Comparison of ENCODE assay signal across 30 cellular contexts in genomic region chr2:63086687-63087086, GRCh38. TPM values are rescaled to one million over a fixed set of nuclear protein-coding genes. Genes with fewer than 3 reads are reported as not detected.
"Had no signal": no experiment of that assay in that cellular context is flagged by ENCODE, and none has a peak within 500 bp of the region (broad histone marks: within the 10 kb centered on the region; RNA-seq: fewer than 3 reads in every experiment).

No MANE protein-coding gene starts in this region.

- H3K27me3 ChIP-seq: colonic mucosa, gastrocnemius medialis, left lung had no signal

- H3K36me3 ChIP-seq: colonic mucosa, esophagus squamous epithelium, gastrocnemius medialis, heart right ventricle, left lung, lower lobe of right lung had no signal

- ATAC-seq: effector memory CD8-positive, alpha-beta T cell; esophagus mucosa; gastrocnemius medialis; heart right ventricle; left cardiac atrium; left lung; left ventricle myocardium superior; lower lobe of right lung; mucosa of descending colon; naive thymus-derived CD8-positive, alpha-beta T cell had no signal

- FAIRE-seq: endometrium, islet of Langerhans, keratinocyte had no signal

- DNase-seq: colonic mucosa; cortex of kidney; effector CD8-positive, alpha-beta T cell; effector memory CD8-positive, alpha-beta T cell; endodermal cell; erythroblast; esophagus squamous epithelium; foreskin fibroblast; foreskin melanocyte; gastrocnemius medialis; glutamatergic neuron; head of caudate nucleus; heart right ventricle; left cardiac atrium; left lung; left ventricle myocardium superior; lower lobe of right lung; mesenchymal stem cell; mucosa of descending colon; naive B cell; naive thymus-derived CD8-positive, alpha-beta T cell had no signal

- H3K4me3 ChIP-seq: colonic mucosa, esophagus squamous epithelium, gastrocnemius medialis, heart right ventricle, left lung, lower lobe of right lung, mucosa of descending colon had no signal

- H3K4me1 ChIP-seq: colonic mucosa, esophagus squamous epithelium, gastrocnemius medialis, heart right ventricle, left lung, lower lobe of right lung had no signal

- H3K27ac ChIP-seq: colonic mucosa, epithelial cell of prostate, esophagus squamous epithelium, gastrocnemius medialis, heart right ventricle, left lung, lower lobe of right lung had no signal

- H3K9me3 ChIP-seq: colonic mucosa, esophagus squamous epithelium, gastrocnemius medialis, left lung, lower lobe of right lung, mucosa of descending colon had no signal

RNA-seq across cellular contexts. Expression of gene OTX1, which starts 36.1 kb away (rescaled TPM):
- total RNA-seq: colonic mucosa; gastrocnemius medialis; glomerular endothelial cell; heart right ventricle; kidney epithelial cell; left cardiac atrium; left ventricle myocardium superior; lung microvascular endothelial cell; mesenteric fat pad; naive thymus-derived CD8-positive, alpha-beta T cell had no signal
- polyA plus RNA-seq: heart right ventricle; naive thymus-derived CD8-positive, alpha-beta T cell had no signal
